Comparison of ENCODE assay signal across 13 cellular contexts in the genomic region with DNA sequence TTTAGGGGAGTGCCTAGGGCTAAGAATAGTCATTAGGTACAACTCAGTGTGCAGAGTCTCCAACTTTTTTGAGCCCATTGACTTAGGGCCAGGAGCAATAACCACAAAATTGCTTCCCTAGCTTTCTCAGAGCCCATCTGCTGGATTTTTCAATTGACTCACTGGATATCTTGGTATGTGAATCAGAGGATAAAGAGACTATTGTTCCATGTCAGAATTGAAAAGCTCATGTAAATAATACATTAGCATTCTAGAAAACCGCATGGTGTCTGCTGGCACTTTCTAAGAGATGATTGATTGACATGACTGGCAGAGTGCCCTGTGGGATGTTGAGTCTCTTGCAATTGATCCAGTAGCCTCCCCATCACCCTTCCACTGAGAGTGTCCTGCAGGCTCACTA.
DNase-seq lines count a peak whose midpoint lies in the region; ATAC-seq and TF ChIP-seq lines count a peak whose summit lies in the region.
"Had no signal": no experiment of that assay in that cellular context is flagged by ENCODE, and none has a peak within 500 bp of the region (broad histone marks: within the 10 kb centered on the region; RNA-seq: fewer than 3 reads in every experiment).

No MANE protein-coding gene starts in this region.

- H3K36me3 ChIP-seq in upper lobe of right lung, result no peaks in the 10 kb centered on the region

- no peak overlapping the region for H3K27ac ChIP-seq in upper lobe of right lung
- H3K27ac ChIP-seq: stomach had no signal

- H3K4me3 ChIP-seq in upper lobe of right lung, result no peak overlapping the region
- H3K4me3 ChIP-seq: stomach had no signal

- H3K9me3 ChIP-seq in upper lobe of right lung, result no peaks in the 10 kb centered on the region

- no peak for TF ChIP-seq CTCF in upper lobe of right lung (IDR thresholded peaks at IDR 0.05)

- no peaks in the 10 kb centered on the region for H3K4me1 ChIP-seq in upper lobe of right lung
- H3K4me1 ChIP-seq: stomach had no signal

- DNase-seq in Ammon's horn (ENCODE audit: low spot score), result peak; percentile 12
- peak; percentile 94 for DNase-seq in HT-29 (ENCODE audit: low spot score)
- peak; percentile 31 for DNase-seq in T1000 (lab: John Stamatoyannopoulos, UW)
- peak; percentile 0 to 12 for DNase-seq in hippocampal formation (lab: John Stamatoyannopoulos, UW)
- DNase-seq in SHP77 (lab: John Stamatoyannopoulos, UW), result no peak
- no peak for DNase-seq in upper lobe of right lung
- DNase-seq in NCI-H1092 treated with DMSO at 0.1 percent for 48 hours (lab: John Stamatoyannopoulos, UW), result no peak
- DNase-seq: activated CD4-positive, alpha-beta memory T cell treated with anti-CD3 and anti-CD28 coated beads for 36 hours; activated naive CD4-positive, alpha-beta T cell treated with anti-CD3 and anti-CD28 coated beads, Interleukin-2, amount 50 U/mL, for 16 hours; CD4-positive, alpha-beta T cell; NCI-H2081 treated with DMSO at 0.1 percent for 48 hours; stomach had no signal

- ATAC-seq in upper lobe of right lung (no peak), GM21576 (IDR thresholded peaks at IDR 0.05; ENCODE audit: unreplicated experiment) (no peak)

- intact Hi-C loops in upper lobe of right lung (cut with DNase I), result no loop called here

- no peaks in the 10 kb centered on the region for H3K27me3 ChIP-seq in upper lobe of right lung
- H3K27me3 ChIP-seq: stomach had no signal

Comparison
In these comparisons a context has a peak if more than half of its experiments do, and no peak if none do; other contexts are left out.
1. DNase-seq: peak in Ammon's horn (single experiment), HT-29 (single experiment), T1000 (single experiment) and hippocampal formation (2 of 2); none in SHP77 (0 of 2), upper lobe of right lung (single experiment) and NCI-H1092 treated with DMSO at 0.1 percent for 48 hours (single experiment).